Comparison of ENCODE assay signal across 9 cellular contexts in genomic region chr22:37484115-37485005, GRCh38. TPM values are rescaled to one million over a fixed set of nuclear protein-coding genes. Genes with fewer than 3 reads are reported as not detected.
A peak's percentile ranks its signal among the peaks of the same experiment; 100 is the strongest.
DNase-seq lines count a peak whose midpoint lies in the region; ATAC-seq and TF ChIP-seq lines count a peak whose summit lies in the region.
"Had no signal": no experiment of that assay in that cellular context is flagged by ENCODE, and none has a peak within 500 bp of the region (broad histone marks: within the 10 kb centered on the region; RNA-seq: fewer than 3 reads in every experiment).

No MANE protein-coding gene starts in this region.

- H3K27me3 ChIP-seq in OCI-LY3 (ENCODE audit: low read depth, low read length), result no peaks in the 10 kb centered on the region
- peaks cover 2% of the 10 kb centered on the region for H3K27me3 ChIP-seq in layer of hippocampus (ENCODE audit: control insufficient read depth, insufficient read depth, low read length)
- H3K27me3 ChIP-seq in A673 (replicated peaks; ENCODE audit: insufficient read depth, low read depth, low read length, poor library complexity), result no peaks in the 10 kb centered on the region

- TF ChIP-seq CTCF in OCI-LY3 (IDR thresholded peaks at IDR 0.05; ENCODE audit: low read depth, low read length), result no peak
- TF ChIP-seq CTCF in A673 (conservative IDR thresholded peaks at IDR 0.05; ENCODE audit: low read depth, low read length), result no peak

- intact Hi-C loops in A673 (cut with micrococcal nuclease; ENCODE audit: unreplicated experiment), result no loop called here

- H4K20me1 ChIP-seq in OCI-LY3 (ENCODE audit: insufficient read depth, low read length), result peaks cover 36% of the 10 kb centered on the region

- peak overlapping the region; percentile 96 for H3K9ac ChIP-seq in OCI-LY3 (ENCODE audit: low read length)

- H3K36me3 ChIP-seq in OCI-LY3 (replicated peaks; ENCODE audit: low read depth, low read length) (peaks cover 15% of the 10 kb centered on the region), A673 (ENCODE audit: insufficient read depth, low read length, poor library complexity, severe bottlenecking) (no peaks in the 10 kb centered on the region)

- peak; percentile 67 for DNase-seq in activated T-helper 9 cell treated with anti-CD3 and anti-CD28 coated beads, Interleukin-2, amount 50 U/mL, for 16 hours (ENCODE audit: low read depth)
- peak; percentile 74 to 75 for DNase-seq in stimulated activated CD4-positive, alpha-beta T cell treated with anti-CD3 and anti-CD28 coated beads, Interleukin-4, amount 100 ng/mL, for 4 hours
- DNase-seq in A673 (ENCODE audit: low spot score), result no peak

- H2AFZ ChIP-seq in OCI-LY3 (ENCODE audit: low read depth, low read length), result no peak overlapping the region; the same call in 1 of the 2 replicates

- ATAC-seq in HG03460 (IDR thresholded peaks at IDR 0.05; ENCODE audit: unreplicated experiment) (no peak), HG03175 (IDR thresholded peaks at IDR 0.05; ENCODE audit: unreplicated experiment) (no peak)
- ATAC-seq: K562 had no signal

- H3K9me3 ChIP-seq in OCI-LY3 (ENCODE audit: insufficient read depth, low read length) (no peaks in the 10 kb centered on the region), A673 (ENCODE audit: low read depth, low read length, poor library complexity, severe bottlenecking) (no peaks in the 10 kb centered on the region)

- H3K4me2 ChIP-seq in OCI-LY3 (ENCODE audit: low read length), result peak overlapping the region; percentile 96

- no TSS peak for BruUV-seq in A673 (replicated peaks; lab: Mats Ljungman, UMichigan)

- H3K4me1 ChIP-seq in OCI-LY3 (ENCODE audit: low read length) (peaks cover 31% of the 10 kb centered on the region), A673 (ENCODE audit: insufficient read depth, low read length, poor library complexity, severe bottlenecking) (peaks cover 4% of the 10 kb centered on the region)

- peak overlapping the region; percentile 83 for H3K27ac ChIP-seq in OCI-LY3 (ENCODE audit: low read length)
- H3K27ac ChIP-seq in layer of hippocampus (ENCODE audit: low read depth, low read length), result peak overlapping the region; percentile 72
- H3K27ac ChIP-seq in A673 (ENCODE audit: low read depth, low read length, poor library complexity, severe bottlenecking), result no peak overlapping the region

- H3K4me3 ChIP-seq in OCI-LY3 (ENCODE audit: low read length), result peak overlapping the region; percentile 97
- no peak overlapping the region for H3K4me3 ChIP-seq in A673 (ENCODE audit: low read depth, low read length, poor library complexity, severe bottlenecking)
- H3K4me3 ChIP-seq: K562 had no signal

- TF ChIP-seq POLR2A in GM19193 (IDR thresholded peaks at IDR 0.05; ENCODE audit: extremely low read depth, insufficient read depth, insufficient read length), result peak; percentile 68

- POLR2A ChIA-PET in A673 (lab: Charles Lee; ENCODE audit: low non-redundant PET), result no interaction called here

- CTCF ChIA-PET in A673 (lab: Charles Lee), result interaction anchor here (0.7 kb wide), 1 partner anchor 182 kb away, joined by 3 read pairs; no protein-coding TSS in a partner anchor

- H3K79me2 ChIP-seq in OCI-LY3 (ENCODE audit: low read length), result peaks cover 69% of the 10 kb centered on the region

RNA-seq across cellular contexts. Expression of gene MFNG, which starts 1.8 kb away (rescaled TPM):
- not detected in 2 replicates for total RNA-seq in A673 (2021)

RNA-seq across cellular contexts. Expression of gene CARD10, which starts 34.9 kb away (rescaled TPM):
- 0.26 and 1.0 TPM in 2 replicates for total RNA-seq in A673 (2021)

RNA-seq across cellular contexts. Expression of gene ELFN2, which starts 57.1 kb away (rescaled TPM):
- not detected in 2 replicates for total RNA-seq in A673 (2021)
- total RNA-seq: K562 had no signal
